In genomic region chr18:67599277-67599676, GRCh38 we compare ENCODE assay signal across 15 cellular contexts.
A peak's percentile ranks its signal among the peaks of the same experiment; 100 is the strongest.
DNase-seq lines count a peak whose midpoint lies in the region; ATAC-seq and TF ChIP-seq lines count a peak whose summit lies in the region.
"Had no signal": no experiment of that assay in that cellular context is flagged by ENCODE, and none has a peak within 500 bp of the region (broad histone marks: within the 10 kb centered on the region; RNA-seq: fewer than 3 reads in every experiment).

No MANE protein-coding gene starts in this region.

- H3K27ac ChIP-seq in AG04450 (ENCODE audit: low read depth, low read length) (peak overlapping the region; percentile 31), IMR-90 (ENCODE audit: insufficient read depth, low read length) (no peak overlapping the region), GM23338 (ENCODE audit: low read depth) (no peak overlapping the region)
- H3K27ac ChIP-seq: cardiac muscle cell, parathyroid adenoma, upper lobe of right lung had no signal

- H3K9me3 Mint-ChIP-seq in GM23338: peaks cover 49% of the 10 kb centered on the region

- POLR2A ChIA-PET in AG04450 (lab: Yijun Ruan, JAX) (interaction anchor here (0.6 to 1.3 kb wide), 2 partner anchors 56 to 82 kb away, joined by 4 to 11 read pairs; partner anchors contain the start of gene DSEL), IMR-90 (lab: Charles Lee; ENCODE audit: unreplicated experiment) (no interaction called here)

- H2AFZ ChIP-seq in IMR-90 (replicated peaks; ENCODE audit: low read length, poor library complexity) (no peak overlapping the region), GM23338 (no peak overlapping the region)
- H2AFZ ChIP-seq: parathyroid adenoma had no signal

- no TSS peak for BruUV-seq in IMR-90 (replicated peaks; lab: Mats Ljungman, UMichigan)

- peak overlapping the region; percentile 59 for H2BK5ac ChIP-seq in IMR-90 (ENCODE audit: low read depth, low read length, poor library complexity, severe bottlenecking)

- CTCF ChIA-PET in AG04450 (lab: Charles Lee): no interaction called here
- CTCF ChIA-PET in IMR-90 (lab: Yijun Ruan, JAX): no interaction called here

- H4K20me1 ChIP-seq in IMR-90 (ENCODE audit: insufficient read depth, low read length) (no peaks in the 10 kb centered on the region), GM23338 (replicated peaks; ENCODE audit: insufficient read depth) (no peaks in the 10 kb centered on the region)

- H4K8ac ChIP-seq in IMR-90 (ENCODE audit: low read depth in 2 of 2, low read length in 2 of 2): peak overlapping the region in 1 of 2 experiments; percentile 68; a peak in 2 of 4 replicates

- DNase-seq in AG04450 (ENCODE audit: low read depth, low spot score): peak; percentile 18
- peak; percentile 73 for DNase-seq in IMR-90
- peak; percentile 29 to 56 for DNase-seq in cardiac fibroblast (ENCODE audit: low read depth in 2 of 2)
- peak; percentile 7 for DNase-seq in kidney epithelial cell (ENCODE audit: low read depth)
- DNase-seq in NAMALWA (ENCODE audit: low spot score): no peak
- DNase-seq in GM23338 (ENCODE audit: low spot score): no peak
- DNase-seq: activated CD4-positive, alpha-beta memory T cell treated with anti-CD3 and anti-CD28 coated beads for 36 hours; activated effector memory CD4-positive, alpha-beta T cell treated with anti-CD3 and anti-CD28 coated beads, Interleukin-2, amount 50 U/mL, for 16 hours; NCI-H1105 treated with DMSO at 0.1 percent for 48 hours; upper lobe of right lung had no signal

- no peak for TF ChIP-seq POLR2A in IMR-90 (IDR thresholded peaks at IDR 0.05; ENCODE audit: low read depth, low read length)

- H3K56ac ChIP-seq in IMR-90 (ENCODE audit: extremely low read depth, insufficient read depth, low read length): no peak overlapping the region

- no peak overlapping the region for H3K23ac ChIP-seq in IMR-90 (ENCODE audit: low read depth, low read length)

- H3K4me1 ChIP-seq in IMR-90 (ENCODE audit: control insufficient read depth, insufficient read depth, low read length) (peaks cover 2% of the 10 kb centered on the region; the same call in 1 of the 2 replicates), GM23338 (ENCODE audit: insufficient read depth) (no peaks in the 10 kb centered on the region)
- H3K4me1 ChIP-seq: parathyroid adenoma, upper lobe of right lung had no signal

- H2BK20ac ChIP-seq in IMR-90 (ENCODE audit: low read depth, low read length): peak overlapping the region; percentile 71; the same call in 1 of the 2 replicates

- H3K4me3 Mint-ChIP-seq in GM23338: no peak overlapping the region
- H3K4me3 Mint-ChIP-seq: activated CD4-positive, alpha-beta memory T cell treated with anti-CD3 and anti-CD28 coated beads for 36 hours; mesothelial cell of epicardium had no signal

- peaks cover 7% of the 10 kb centered on the region; the same call in 1 of the 2 replicates for H3K9me2 ChIP-seq in GM23338 (ENCODE audit: insufficient read depth)

- no peak overlapping the region for H4K91ac ChIP-seq in IMR-90 (ENCODE audit: insufficient read depth, low read depth, low read length)

- H2BK120ac ChIP-seq in IMR-90 (ENCODE audit: low read depth, low read length): peak overlapping the region; percentile 23; the same call in 1 of the 2 replicates

- dilution Hi-C loops in IMR-90 (cut with HindIII; ENCODE audit: low sequenced_read_pairs, unreplicated experiment): no loop called here

- H2BK15ac ChIP-seq in IMR-90 (ENCODE audit: low read depth, low read length): peak overlapping the region; percentile 9; the same call in 1 of the 3 replicates

- H3K27me3 ChIP-seq in AG04450 (ENCODE audit: control insufficient read depth, insufficient read depth, low read length) (no peaks in the 10 kb centered on the region), IMR-90 (ENCODE audit: control insufficient read depth, insufficient read depth, low read length) (no peaks in the 10 kb centered on the region), kidney epithelial cell (ENCODE audit: control insufficient read depth, insufficient read depth, low read length) (no peaks in the 10 kb centered on the region), GM23338 (ENCODE audit: insufficient read depth) (no peaks in the 10 kb centered on the region)
- H3K27me3 ChIP-seq: cardiac muscle cell, upper lobe of right lung had no signal

- intact Hi-C loops in IMR-90 (cut with micrococcal nuclease): no loop called here

- H3K4ac ChIP-seq in IMR-90 (ENCODE audit: low read depth, low read length): peak overlapping the region; percentile 68

- H2AK5ac ChIP-seq in IMR-90 (ENCODE audit: low read depth, low read length): 0 out of 2 replicates have a peak overlapping the region, but pooled peaks have one; percentile 1

- no peaks in the 10 kb centered on the region for H3F3A ChIP-seq in GM23338 (replicated peaks; ENCODE audit: low read depth)

- TF ChIP-seq RAD21 in IMR-90 (IDR thresholded peaks at IDR 0.05; ENCODE audit: low read length): no peak

- peaks cover 3% of the 10 kb centered on the region for H3K9me1 ChIP-seq in IMR-90 (ENCODE audit: insufficient read depth, low read length)

- peak overlapping the region; percentile 18 for H2AK9ac ChIP-seq in IMR-90 (replicated peaks; ENCODE audit: low read depth, low read length, poor library complexity)

- H3K79me1 ChIP-seq in IMR-90 (ENCODE audit: low read depth in 1 of 2, low read length in 2 of 2): no peaks in the 10 kb centered on the region

- no peaks in the 10 kb centered on the region for H3K36me3 ChIP-seq in IMR-90 (ENCODE audit: control insufficient read depth, insufficient read depth, low read length)
- H3K36me3 ChIP-seq in kidney epithelial cell (ENCODE audit: control insufficient read depth, insufficient read depth, low read length): no peaks in the 10 kb centered on the region
- no peaks in the 10 kb centered on the region for H3K36me3 ChIP-seq in GM23338 (ENCODE audit: insufficient read depth)
- H3K36me3 ChIP-seq: cardiac muscle cell, upper lobe of right lung had no signal

- H3K9me3 ChIP-seq in AG04450 (ENCODE audit: control insufficient read depth, insufficient read depth, low read length) (peaks cover 2% of the 10 kb centered on the region), IMR-90 (ENCODE audit: control insufficient read depth, insufficient read depth, low read length) (peaks cover 6% of the 10 kb centered on the region)
- H3K9me3 ChIP-seq: upper lobe of right lung had no signal

- H3K14ac ChIP-seq in IMR-90 (replicated peaks; ENCODE audit: low read depth, low read length): no peak overlapping the region; the same call in 1 of the 2 replicates

- no peak overlapping the region for H4K5ac ChIP-seq in IMR-90 (ENCODE audit: low read depth, low read length)

- WGBS in IMR-90 (ENCODE audit: extremely low coverage in 2 of 2, insufficient read length in 1 of 2), 2 experiments: no CpG with 5 or more reads among the region's 2 CpGs

- peaks cover 3% of the 10 kb centered on the region for H3K27me3 Mint-ChIP-seq in GM23338 (ENCODE audit: insufficient read depth, low read depth, poor library complexity)

- H3K36me3 Mint-ChIP-seq in GM23338 (ENCODE audit: low read depth): peaks cover 48% of the 10 kb centered on the region

- no peak for ATAC-seq in IMR-90 (ENCODE audit: low read depth)
- no peak for ATAC-seq in GM21825 (IDR thresholded peaks at IDR 0.05; ENCODE audit: unreplicated experiment)
- no peak for ATAC-seq in GM23338
- ATAC-seq in GM18873 (IDR thresholded peaks at IDR 0.05; ENCODE audit: low FRiP score, unreplicated experiment): no peak

- H3K4me2 ChIP-seq in IMR-90 (ENCODE audit: low read depth, low read length): peak overlapping the region; percentile 16; the same call in 1 of the 2 replicates
- no peak overlapping the region for H3K4me2 ChIP-seq in GM23338

- peak overlapping the region; percentile 78; the same call in 1 of the 2 replicates for H3K18ac ChIP-seq in IMR-90 (ENCODE audit: low read depth, low read length)

- H3K4me3 ChIP-seq in AG04450 (ENCODE audit: low read depth, low read length) (no peak overlapping the region), IMR-90 (ENCODE audit: insufficient read depth, low read depth, low read length) (no peak overlapping the region), cardiac fibroblast (replicated peaks in 1 of 2; ENCODE audit: low read depth in 2 of 2, low read length in 2 of 2) (no peak overlapping the region), kidney epithelial cell (ENCODE audit: low read depth, low read length) (no peak overlapping the region), GM23338 (no peak overlapping the region)
- H3K4me3 ChIP-seq: cardiac muscle cell, upper lobe of right lung had no signal

- H3K79me2 ChIP-seq in GM23338 (replicated peaks; ENCODE audit: insufficient read depth): no peaks in the 10 kb centered on the region
- H3K79me2 ChIP-seq: parathyroid adenoma had no signal

- TF ChIP-seq CTCF in AG04450 (IDR thresholded peaks at IDR 0.05; ENCODE audit: low read depth, low read length) (no peak), IMR-90 (conservative IDR thresholded peaks at IDR 0.05; ENCODE audit: low read depth, low read length) (no peak), cardiac fibroblast (IDR thresholded peaks at IDR 0.05; ENCODE audit: low read depth, low read length) (no peak), kidney epithelial cell (IDR thresholded peaks at IDR 0.05; ENCODE audit: insufficient read depth, low read length, poor library complexity, severe bottlenecking) (no peak), GM23338 (conservative IDR thresholded peaks at IDR 0.05; ENCODE audit: low read depth in 2 of 2) (no peak)

- no peak overlapping the region for H3K27ac Mint-ChIP-seq in GM23338
- H3K27ac Mint-ChIP-seq: activated CD4-positive, alpha-beta memory T cell treated with anti-CD3 and anti-CD28 coated beads for 36 hours; mesothelial cell of epicardium had no signal

- in situ Hi-C loops in IMR-90 (cut with MboI; ENCODE audit: low sequenced_read_pairs): no loop called here

- peaks cover 4% of the 10 kb centered on the region; the same call in 2 of the 3 replicates for H3K4me1 Mint-ChIP-seq in GM23338

- no peak overlapping the region for H3K9ac ChIP-seq in IMR-90 (ENCODE audit: low read depth, low read length)
- H3K9ac ChIP-seq: parathyroid adenoma had no signal

TF ChIP-seq in IMR-90, 13 proteins besides CTCF, POLR2A, EP300 and RAD21 (continues in another document):
- TF ChIP-seq SMC3 (IDR thresholded peaks at IDR 0.05; ENCODE audit: low read depth, low read length): no peak
- TF ChIP-seq FOS (IDR thresholded peaks at IDR 0.05; ENCODE audit: low read depth, low read length): peak; percentile 67; the same call in 1 of the 2 replicates
- TF ChIP-seq MAFK (IDR thresholded peaks at IDR 0.05; ENCODE audit: low read depth, low read length): no peak

TF ChIP-seq in GM23338, 12 proteins besides CTCF, POLR2A, EP300 and RAD21 (continues in another document):
- no peak for TF ChIP-seq ZNF114 (CRISPR knock-in tag; IDR thresholded peaks at IDR 0.05)

Comparison
In these comparisons a context has a peak if more than half of its experiments do, and no peak if none do; other contexts are left out.
1. DNase-seq: peak in AG04450 (single experiment), IMR-90 (single experiment), cardiac fibroblast (2 of 2) and kidney epithelial cell (single experiment); none in NAMALWA (single experiment) and GM23338 (single experiment).